Comparison of ENCODE assay signal across 23 cellular contexts in the genomic region with DNA sequence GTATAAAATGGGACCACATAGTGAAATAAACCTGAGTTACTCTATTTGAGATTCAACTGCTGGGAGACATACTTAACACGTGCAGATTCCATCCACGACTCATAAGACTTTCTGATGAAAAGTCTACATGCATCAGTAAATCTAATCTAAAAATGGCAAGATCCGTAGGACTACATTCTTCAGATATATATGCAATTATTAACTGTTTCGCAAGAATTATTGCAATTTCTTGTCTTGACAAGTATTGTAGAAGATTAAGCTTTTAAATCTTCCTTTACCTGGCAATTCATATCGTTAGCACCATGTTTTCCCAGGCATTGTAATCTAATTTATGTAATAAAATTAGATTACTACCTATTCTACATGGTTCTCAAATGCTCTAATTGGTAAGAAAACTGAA.
"Had no signal": no experiment of that assay in that cellular context is flagged by ENCODE, and none has a peak within 500 bp of the region (broad histone marks: within the 10 kb centered on the region; RNA-seq: fewer than 3 reads in every experiment).

No MANE protein-coding gene starts in this region.

- FAIRE-seq: colon, frontal cortex had no signal

- ATAC-seq: left cardiac atrium; left lung; naive thymus-derived CD8-positive, alpha-beta T cell; sciatic nerve had no signal

- H3K4me2 ChIP-seq: smooth muscle cell had no signal

- H3K27ac ChIP-seq: dorsolateral prefrontal cortex, esophagus muscularis mucosa, left lung, prostate gland, right atrium auricular region, stomach, thyroid gland, vagina had no signal

- H3K9me3 ChIP-seq: esophagus muscularis mucosa, left lung, prostate gland, right atrium auricular region, stomach, thyroid gland, vagina had no signal

- H3K4me3 ChIP-seq: dorsolateral prefrontal cortex, esophagus muscularis mucosa, left lung, prostate gland, right atrium auricular region, smooth muscle cell, stomach, thyroid gland, vagina had no signal

- H3K4me1 ChIP-seq: esophagus muscularis mucosa, left lung, prostate gland, right atrium auricular region, stomach, thyroid gland had no signal

- DNase-seq: dorsolateral prefrontal cortex; effector CD4-positive, alpha-beta T cell; head of caudate nucleus; left cardiac atrium; left lung; naive thymus-derived CD8-positive, alpha-beta T cell; nephron progenitor cell; nucleus accumbens; stimulated activated CD4-positive, alpha-beta T cell treated with anti-CD3 and anti-CD28 coated beads, Interleukin-12 subunit alpha, Interleukin-12 subunit beta, amount 100 ng/mL, for 4 hours; stimulated activated CD4-positive, alpha-beta T cell treated with anti-CD3 and anti-CD28 coated beads, Interleukin-1b, Interleukin-23, amount 100 ng/mL, for 48 hours; stimulated activated CD4-positive, alpha-beta T cell treated with anti-CD3 and anti-CD28 coated beads, Interleukin-4, amount 100 ng/mL, for 1 hour; stimulated activated CD8-positive, alpha-beta memory T cell treated with anti-CD3 and anti-CD28 coated beads, Interleukin-4, amount 100 ng/mL, for 48 hours; stimulated activated naive CD4-positive, alpha-beta T cell treated with Interleukin-2 at 50 U/mL for 16 hours; stomach; thyroid gland had no signal

- H3K27me3 ChIP-seq: dorsolateral prefrontal cortex, esophagus muscularis mucosa, left lung, right atrium auricular region, stomach, thyroid gland, vagina had no signal

- H3K36me3 ChIP-seq: esophagus muscularis mucosa, left lung, prostate gland, right atrium auricular region, stomach, thyroid gland, vagina had no signal
